ENCODE assay signal across 8 cellular contexts in the genomic region with DNA sequence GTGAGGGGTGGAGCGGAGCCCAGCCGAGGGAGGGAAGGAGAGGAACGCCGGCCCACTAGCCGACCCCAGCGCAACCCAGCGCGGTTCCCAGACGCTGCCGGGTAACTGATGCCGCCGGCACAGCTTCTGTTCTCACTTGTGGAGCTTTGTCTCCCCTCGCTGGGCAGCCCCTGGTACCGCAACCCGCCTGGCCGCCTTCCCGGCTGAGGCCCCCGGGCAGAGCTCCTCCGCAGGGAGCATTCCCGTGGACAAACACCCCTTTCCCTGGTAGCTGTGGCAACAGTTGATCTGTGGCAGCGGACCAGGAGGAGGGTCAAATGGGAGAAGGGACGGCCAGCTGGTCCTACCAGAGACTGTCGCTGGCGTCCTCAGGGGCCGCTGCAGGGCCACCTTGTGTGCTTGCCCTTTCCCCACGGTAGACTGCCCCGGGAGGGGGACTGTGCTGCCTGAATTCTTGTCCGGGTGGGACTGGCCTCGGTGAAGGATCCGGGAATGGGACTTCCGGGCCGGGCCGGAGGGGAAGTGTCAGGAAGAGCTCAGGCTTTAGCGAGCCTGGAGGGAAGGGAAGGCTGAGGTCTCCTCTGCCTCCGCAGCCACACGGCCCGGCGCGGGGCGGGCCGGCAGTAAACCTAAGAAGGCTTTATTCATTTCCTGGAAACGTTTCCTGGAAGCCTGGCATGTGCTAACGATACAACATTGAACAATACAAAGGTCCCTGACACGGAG.
DNase-seq lines count a peak whose midpoint lies in the region; ATAC-seq and TF ChIP-seq lines count a peak whose summit lies in the region.

No MANE protein-coding gene starts in this region.

- DNase-seq in GM13977 (ENCODE audit: low spot score): no peak
- peak; percentile 28 for DNase-seq in epidermal melanocyte (ENCODE audit: insufficient read length, low spot score)
- peak; percentile 72 for DNase-seq in ureter (ENCODE audit: low spot score)
- no peak for DNase-seq in stimulated activated CD4-positive, alpha-beta T cell treated with anti-CD3 and anti-CD28 coated beads, Interleukin-4, amount 100 ng/mL, for 4 hours

- ATAC-seq in HG02571 (IDR thresholded peaks at IDR 0.05; ENCODE audit: unreplicated experiment): no peak

- 6 to 13% methylated on average over 33 to 34 of the region's 44 CpGs for WGBS in mesodermal cell (ENCODE audit: insufficient coverage in 2 of 2), 2 experiments

- H3K36me3 ChIP-seq in mesodermal cell (ENCODE audit: control insufficient read depth, insufficient read depth, low read length): no peaks in the 10 kb centered on the region

- H3K27ac ChIP-seq in 22Rv1 (no peak overlapping the region), mesodermal cell (ENCODE audit: low read depth, low read length, severe bottlenecking) (peak overlapping the region; percentile 45)

- H3K4me1 ChIP-seq in mesodermal cell (ENCODE audit: control insufficient read depth, insufficient read depth, low read length, poor library complexity, severe bottlenecking): peaks cover 4% of the 10 kb centered on the region

- peak; percentile 66 for TF ChIP-seq CTCF in 22Rv1 (IDR thresholded peaks at IDR 0.05)
- peak; percentile 26 for TF ChIP-seq CTCF in GM13977 (IDR thresholded peaks at IDR 0.05; ENCODE audit: extremely low read depth, insufficient read depth, missing control alignments)

- H3K4me3 ChIP-seq in mesodermal cell (ENCODE audit: extremely low read depth, insufficient read depth, low read length, poor library complexity, severe bottlenecking): peak overlapping the region; percentile 38

- H3K9me3 ChIP-seq in mesodermal cell (ENCODE audit: control insufficient read depth, low read length): no peaks in the 10 kb centered on the region

- in situ Hi-C loops in GM13977 (cut with MboI; ENCODE audit: low pct_unique_long_range_greater_than_20kb, low sequenced_read_pairs, unreplicated experiment): no loop called here

TF ChIP-seq in PFSK-1, 5 proteins besides CTCF, POLR2A, EP300 and RAD21:
- peak; percentile 63; the same call in 1 of the 2 replicates for TF ChIP-seq TAF1 (IDR thresholded peaks at IDR 0.05; ENCODE audit: borderline replicate concordance, insufficient read depth, low read length)
- TF ChIP-seq, protein P1, sequence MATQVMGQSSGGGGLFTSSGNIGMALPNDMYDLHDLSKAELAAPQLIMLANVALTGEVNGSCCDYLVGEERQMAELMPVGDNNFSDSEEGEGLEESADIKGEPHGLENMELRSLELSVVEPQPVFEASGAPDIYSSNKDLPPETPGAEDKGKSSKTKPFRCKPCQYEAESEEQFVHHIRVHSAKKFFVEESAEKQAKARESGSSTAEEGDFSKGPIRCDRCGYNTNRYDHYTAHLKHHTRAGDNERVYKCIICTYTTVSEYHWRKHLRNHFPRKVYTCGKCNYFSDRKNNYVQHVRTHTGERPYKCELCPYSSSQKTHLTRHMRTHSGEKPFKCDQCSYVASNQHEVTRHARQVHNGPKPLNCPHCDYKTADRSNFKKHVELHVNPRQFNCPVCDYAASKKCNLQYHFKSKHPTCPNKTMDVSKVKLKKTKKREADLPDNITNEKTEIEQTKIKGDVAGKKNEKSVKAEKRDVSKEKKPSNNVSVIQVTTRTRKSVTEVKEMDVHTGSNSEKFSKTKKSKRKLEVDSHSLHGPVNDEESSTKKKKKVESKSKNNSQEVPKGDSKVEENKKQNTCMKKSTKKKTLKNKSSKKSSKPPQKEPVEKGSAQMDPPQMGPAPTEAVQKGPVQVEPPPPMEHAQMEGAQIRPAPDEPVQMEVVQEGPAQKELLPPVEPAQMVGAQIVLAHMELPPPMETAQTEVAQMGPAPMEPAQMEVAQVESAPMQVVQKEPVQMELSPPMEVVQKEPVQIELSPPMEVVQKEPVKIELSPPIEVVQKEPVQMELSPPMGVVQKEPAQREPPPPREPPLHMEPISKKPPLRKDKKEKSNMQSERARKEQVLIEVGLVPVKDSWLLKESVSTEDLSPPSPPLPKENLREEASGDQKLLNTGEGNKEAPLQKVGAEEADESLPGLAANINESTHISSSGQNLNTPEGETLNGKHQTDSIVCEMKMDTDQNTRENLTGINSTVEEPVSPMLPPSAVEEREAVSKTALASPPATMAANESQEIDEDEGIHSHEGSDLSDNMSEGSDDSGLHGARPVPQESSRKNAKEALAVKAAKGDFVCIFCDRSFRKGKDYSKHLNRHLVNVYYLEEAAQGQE (IDR thresholded peaks at IDR 0.05; ENCODE audit: insufficient read depth in 1 of 2, low read depth in 2 of 2, low read length in 2 of 2): 0 out of 4 replicates have a peak, but pooled peaks of 1 of the 2 experiments have one; percentile 38
- TF ChIP-seq POLR2AphosphoS5 (IDR thresholded peaks at IDR 0.05; ENCODE audit: low read depth, low read length): peak; percentile 17; the same call in 1 of the 2 replicates
- TF ChIP-seq SIN3A (IDR thresholded peaks at IDR 0.05; ENCODE audit: borderline replicate concordance, insufficient read depth, low read length): no peak

Comparison
In these comparisons a context has a peak if more than half of its experiments do, and no peak if none do; other contexts are left out.
1. DNase-seq: peak in epidermal melanocyte (single experiment) and ureter (single experiment); none in GM13977 (single experiment) and stimulated activated CD4-positive, alpha-beta T cell treated with anti-CD3 and anti-CD28 coated beads, Interleukin-4, amount 100 ng/mL, for 4 hours (0 of 2).